Comparison of ENCODE assay signal across 33 cellular contexts in the genomic region with DNA sequence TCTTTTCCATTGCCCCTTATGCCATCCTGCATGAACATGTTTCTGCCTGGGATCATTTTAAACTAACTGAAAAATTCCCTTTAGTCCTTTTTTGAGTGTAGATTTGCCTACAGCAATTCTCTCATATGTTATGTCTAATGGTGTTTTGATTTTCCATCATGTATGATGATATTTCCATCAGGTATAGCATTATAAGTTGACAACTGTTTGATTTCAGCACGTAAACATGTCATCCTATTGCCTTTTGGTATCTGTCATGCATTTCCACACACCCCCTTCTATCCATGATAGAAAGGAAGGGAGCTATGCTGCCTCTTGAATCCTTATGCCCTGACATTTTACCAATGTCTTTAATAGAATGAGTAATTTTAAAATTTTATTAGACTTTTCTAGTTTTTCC.
A peak's percentile ranks its signal among the peaks of the same experiment; 100 is the strongest.
DNase-seq lines count a peak whose midpoint lies in the region; ATAC-seq, FAIRE-seq and TF ChIP-seq lines count a peak whose summit lies in the region.
"Had no signal": no experiment of that assay in that cellular context is flagged by ENCODE, and none has a peak within 500 bp of the region (broad histone marks: within the 10 kb centered on the region; RNA-seq: fewer than 3 reads in every experiment).

No MANE protein-coding gene starts in this region.

- H3K27me3 ChIP-seq in neural cell (ENCODE audit: insufficient read depth, low read depth, low read length) = no peaks in the 10 kb centered on the region
- H3K27me3 ChIP-seq: BE2C; BLaER1; BLaER1 treated with 17β-estradiol and CSF1 and Interleukin-3, amounts not matched to agents 10 nM and 100 nM had no signal

- TF ChIP-seq EP300 in neural cell (conservative IDR thresholded peaks at IDR 0.05; ENCODE audit: poor library complexity, severe bottlenecking) = peak; percentile 95

- H3K27ac ChIP-seq in neural cell (ENCODE audit: low read length) = no peak overlapping the region
- H3K27ac ChIP-seq: 22Rv1; A549; BLaER1; BLaER1 treated with 17β-estradiol and CSF1 and Interleukin-3, amounts not matched to agents 10 nM and 100 nM; C4-2B had no signal

- H3K9me2 ChIP-seq in neural cell (ENCODE audit: insufficient read depth, low read length) = no peaks in the 10 kb centered on the region

- no peak for TF ChIP-seq CTCF in neural cell (IDR thresholded peaks at IDR 0.05; ENCODE audit: poor library complexity, severe bottlenecking)

- H3K27ac Mint-ChIP-seq in activated naive CD8-positive, alpha-beta T cell treated with anti-CD3 and anti-CD28 coated beads for 36 hours = no peak overlapping the region
- H3K27ac Mint-ChIP-seq: B cell; CD14-positive monocyte; CD4-positive, alpha-beta memory T cell; CD4-positive, alpha-beta T cell; CD4-positive, CD25-positive, alpha-beta regulatory T cell; CD8-positive, alpha-beta memory T cell; CD8-positive, alpha-beta T cell had no signal

- no peaks in the 10 kb centered on the region for H3K9me3 Mint-ChIP-seq in activated naive CD8-positive, alpha-beta T cell treated with anti-CD3 and anti-CD28 coated beads for 36 hours
- H3K9me3 Mint-ChIP-seq: CD4-positive, alpha-beta memory T cell; CD4-positive, alpha-beta T cell; CD4-positive, CD25-positive, alpha-beta regulatory T cell; CD8-positive, alpha-beta memory T cell; CD8-positive, alpha-beta T cell had no signal

- H2AFZ ChIP-seq in neural cell (ENCODE audit: low read depth, low read length) = no peak overlapping the region

- no peak for TF ChIP-seq POLR2A in GM12892 (IDR thresholded peaks at IDR 0.05; ENCODE audit: low read depth, low read length)

- no peaks in the 10 kb centered on the region for H3K36me3 ChIP-seq in neural cell (ENCODE audit: insufficient read depth, low read length)
- H3K36me3 ChIP-seq: BE2C; BLaER1; BLaER1 treated with 17β-estradiol and CSF1 and Interleukin-3, amounts not matched to agents 10 nM and 100 nM had no signal

- H3K79me2 ChIP-seq in neural cell (replicated peaks; ENCODE audit: insufficient read depth, low read length) = no peaks in the 10 kb centered on the region

- ATAC-seq in HG03378 (IDR thresholded peaks at IDR 0.05; ENCODE audit: unreplicated experiment) = no peak
- ATAC-seq: A549; CD8-positive, alpha-beta T cell had no signal

- peak; percentile 24 for FAIRE-seq in GM12892 (lab: Jason Lieb, UNC)
- FAIRE-seq: A204.1, A549, D721Med had no signal

- H3K9ac ChIP-seq in neural cell (ENCODE audit: low read length) = no peak overlapping the region
- H3K9ac ChIP-seq: BLaER1; BLaER1 treated with 17β-estradiol and CSF1 and Interleukin-3, amounts not matched to agents 10 nM and 100 nM had no signal

- H3K4me3 Mint-ChIP-seq in activated naive CD8-positive, alpha-beta T cell treated with anti-CD3 and anti-CD28 coated beads for 36 hours = no peak overlapping the region
- H3K4me3 Mint-ChIP-seq: B cell; CD14-positive monocyte; CD4-positive, alpha-beta memory T cell; CD4-positive, alpha-beta T cell; CD4-positive, CD25-positive, alpha-beta regulatory T cell; CD8-positive, alpha-beta memory T cell; CD8-positive, alpha-beta T cell had no signal

- H3K4me3 ChIP-seq in neural cell (ENCODE audit: low read length) = no peak overlapping the region
- H3K4me3 ChIP-seq: A549; BLaER1; BLaER1 treated with 17β-estradiol and CSF1 and Interleukin-3, amounts not matched to agents 10 nM and 100 nM had no signal

- no peaks in the 10 kb centered on the region for H4K20me1 ChIP-seq in neural cell (ENCODE audit: insufficient read depth)
- H4K20me1 ChIP-seq: BLaER1; BLaER1 treated with 17β-estradiol and CSF1 and Interleukin-3, amounts not matched to agents 10 nM and 100 nM had no signal

- no peaks in the 10 kb centered on the region for H3K36me3 Mint-ChIP-seq in activated naive CD8-positive, alpha-beta T cell treated with anti-CD3 and anti-CD28 coated beads for 36 hours
- H3K36me3 Mint-ChIP-seq: CD14-positive monocyte; CD4-positive, alpha-beta memory T cell; CD4-positive, CD25-positive, alpha-beta regulatory T cell; CD8-positive, alpha-beta memory T cell; CD8-positive, alpha-beta T cell had no signal

- H3K4me2 ChIP-seq in neural cell (ENCODE audit: low read length) = no peak overlapping the region
- H3K4me2 ChIP-seq: A549; BLaER1; BLaER1 treated with 17β-estradiol and CSF1 and Interleukin-3, amounts not matched to agents 10 nM and 100 nM had no signal

- no peaks in the 10 kb centered on the region for H3K27me3 Mint-ChIP-seq in activated naive CD8-positive, alpha-beta T cell treated with anti-CD3 and anti-CD28 coated beads for 36 hours
- H3K27me3 Mint-ChIP-seq: B cell; CD4-positive, CD25-positive, alpha-beta regulatory T cell; CD8-positive, alpha-beta memory T cell had no signal

- no peaks in the 10 kb centered on the region for H3F3A ChIP-seq in neural cell (ENCODE audit: insufficient read depth, low read length, poor library complexity, severe bottlenecking)

- no peaks in the 10 kb centered on the region for H3K9me3 ChIP-seq in neural cell (ENCODE audit: low read length)
- H3K9me3 ChIP-seq: A549; BE2C; BLaER1; BLaER1 treated with 17β-estradiol and CSF1 and Interleukin-3, amounts not matched to agents 10 nM and 100 nM; Caco-2 had no signal

- TF ChIP-seq RAD21 in neural cell (conservative IDR thresholded peaks at IDR 0.05) = no peak

- no peaks in the 10 kb centered on the region for H3K4me1 Mint-ChIP-seq in activated naive CD8-positive, alpha-beta T cell treated with anti-CD3 and anti-CD28 coated beads for 36 hours
- H3K4me1 Mint-ChIP-seq: B cell; CD14-positive monocyte; CD4-positive, alpha-beta memory T cell; CD4-positive, CD25-positive, alpha-beta regulatory T cell; CD8-positive, alpha-beta memory T cell had no signal

- no peak for DNase-seq in GM12892 (ENCODE audit: insufficient read length)
- DNase-seq in activated naive CD8-positive, alpha-beta T cell treated with anti-CD3 and anti-CD28 coated beads for 36 hours = no peak
- DNase-seq: 8988T; ACHN; AML-193; BE2C; C1 segment of cervical spinal cord; Caco-2; Calu3; CD4-positive, alpha-beta memory T cell; CD4-positive, alpha-beta T cell; CD4-positive, CD25-positive, alpha-beta regulatory T cell; CD8-positive, alpha-beta memory T cell; CD8-positive, alpha-beta T cell; COR-L47; DMS 273 treated with DMSO at 0.1 percent for 48 hours; DMS153; DMS53; DMS79; DMS79 treated with DMSO at 0.1 percent for 48 hours; DND-41; EL had no signal

TF ChIP-seq in neural cell, 6 proteins besides CTCF, POLR2A, EP300 and RAD21:
- no peak for TF ChIP-seq TAF1 (IDR thresholded peaks at IDR 0.05; ENCODE audit: low read depth)
- peak; percentile 99 for TF ChIP-seq POLR2AphosphoS5 (IDR thresholded peaks at IDR 0.05)
